In the genomic region with DNA sequence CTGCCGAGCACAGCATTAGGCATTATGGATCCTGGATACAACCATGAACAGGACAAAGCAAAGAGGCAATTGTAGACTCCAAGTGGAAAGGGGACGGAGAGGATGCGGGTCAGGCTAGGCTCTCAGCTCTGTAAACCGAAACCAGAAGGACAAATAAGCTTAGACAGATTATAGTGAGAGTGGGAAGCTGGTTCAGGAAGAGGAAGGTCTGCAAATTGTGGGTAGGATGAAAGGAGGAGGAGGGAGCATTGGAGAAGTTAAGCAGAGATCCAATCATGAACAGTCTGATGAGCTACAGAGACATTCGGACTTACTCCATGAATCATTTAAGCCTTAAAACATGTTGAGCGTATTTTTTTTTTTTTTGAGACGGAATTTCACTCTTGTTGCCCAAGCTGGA, we compare ENCODE assay signal across 11 cellular contexts. TPM values are rescaled to one million over a fixed set of nuclear protein-coding genes. Genes with fewer than 3 reads are reported as not detected.
DNase-seq lines count a peak whose midpoint lies in the region; ATAC-seq, FAIRE-seq and TF ChIP-seq lines count a peak whose summit lies in the region.
"Had no signal": no experiment of that assay in that cellular context is flagged by ENCODE, and none has a peak within 500 bp of the region (broad histone marks: within the 10 kb centered on the region; RNA-seq: fewer than 3 reads in every experiment).

No MANE protein-coding gene starts in this region.

- no peaks in the 10 kb centered on the region for H3K9me3 Mint-ChIP-seq in activated T-cell treated with anti-CD3 and anti-CD28 coated beads, Interleukin-2, amount 50 U/mL, for 72 hours
- peaks cover 0 to 17% (median 4%) of the 10 kb centered on the region in 5 experiments for H3K9me3 Mint-ChIP-seq in brain
- H3K9me3 Mint-ChIP-seq in stimulated activated naive B cell treated with anti-CD40 and anti-IgM and Interleukin-4, amounts not matched to agents 10 μg/mL and 1 μg/mL and 100 μg/mL, for 72 hours: peaks cover 3% of the 10 kb centered on the region in 2 donors

- FAIRE-seq in frontal cortex (lab: Jason Lieb, UNC): no peak

- peaks cover 8 to 13% of the 10 kb centered on the region in 2 donors for H3K36me3 Mint-ChIP-seq in activated T-cell treated with anti-CD3 and anti-CD28 coated beads, Interleukin-2, amount 50 U/mL, for 72 hours (ENCODE audit: insufficient read depth in 2 of 2)
- H3K36me3 Mint-ChIP-seq in brain: peaks cover 61% of the 10 kb centered on the region
- H3K36me3 Mint-ChIP-seq in stimulated activated naive B cell treated with anti-CD40 and anti-IgM and Interleukin-4, amounts not matched to agents 10 μg/mL and 1 μg/mL and 100 μg/mL, for 72 hours: peaks cover 21 to 27% of the 10 kb centered on the region in 2 donors

- no peak overlapping the region for H3K27ac Mint-ChIP-seq in activated T-cell treated with anti-CD3 and anti-CD28 coated beads, Interleukin-2, amount 50 U/mL, for 72 hours
- H3K27ac Mint-ChIP-seq in brain: peak overlapping the region in 3 of 5 experiments; percentile 6 to 10 (median 8)
- H3K27ac Mint-ChIP-seq in stimulated activated naive B cell treated with anti-CD40 and anti-IgM and Interleukin-4, amounts not matched to agents 10 μg/mL and 1 μg/mL and 100 μg/mL, for 72 hours: no peak overlapping the region

- H3K4me1 Mint-ChIP-seq in activated T-cell treated with anti-CD3 and anti-CD28 coated beads, Interleukin-2, amount 50 U/mL, for 72 hours (ENCODE audit: low read depth): peaks cover 28% of the 10 kb centered on the region
- H3K4me1 Mint-ChIP-seq in brain: peaks cover 37% of the 10 kb centered on the region
- peaks cover 15 to 27% of the 10 kb centered on the region in 2 donors for H3K4me1 Mint-ChIP-seq in stimulated activated naive B cell treated with anti-CD40 and anti-IgM and Interleukin-4, amounts not matched to agents 10 μg/mL and 1 μg/mL and 100 μg/mL, for 72 hours

- no peak for ATAC-seq in activated T-cell treated with anti-CD3 and anti-CD28 coated beads, Interleukin-2, amount 50 U/mL, for 72 hours (replicated peaks in 1 of 2)
- no peak for ATAC-seq in stimulated activated naive B cell treated with anti-CD40 and anti-IgM and Interleukin-4, amounts not matched to agents 10 μg/mL and 1 μg/mL and 100 μg/mL, for 72 hours (replicated peaks)
- ATAC-seq in HG03095 (IDR thresholded peaks at IDR 0.05; ENCODE audit: unreplicated experiment): no peak
- ATAC-seq: esophagus mucosa had no signal

- TF ChIP-seq CTCF in brain (conservative IDR thresholded peaks at IDR 0.05): no peak

- DNase-seq in activated T-cell treated with anti-CD3 and anti-CD28 coated beads, Interleukin-2, amount 50 U/mL, for 72 hours: no peak
- DNase-seq in activated T-cell treated with anti-CD3 and anti-CD28 coated beads for 4 hours: no peak
- peak; percentile 74 for DNase-seq in NOMO-1 treated with DMSO at 0.1 percent for 48 hours (lab: John Stamatoyannopoulos, UW; ENCODE audit: unreplicated experiment)
- no peak for DNase-seq in stimulated activated naive B cell treated with anti-CD40 and anti-IgM and Interleukin-4, amounts not matched to agents 10 μg/mL and 1 μg/mL and 100 μg/mL, for 72 hours
- no peak for DNase-seq in frontal cortex (ENCODE audit: low spot score in 2 of 2)
- no peak for DNase-seq in RPMI8226
- DNase-seq: SHP77, tibial artery had no signal

- H3K27me3 Mint-ChIP-seq in activated T-cell treated with anti-CD3 and anti-CD28 coated beads, Interleukin-2, amount 50 U/mL, for 72 hours (ENCODE audit: low read depth): no peaks in the 10 kb centered on the region
- H3K27me3 Mint-ChIP-seq in brain: peaks cover 5% of the 10 kb centered on the region
- H3K27me3 Mint-ChIP-seq in stimulated activated naive B cell treated with anti-CD40 and anti-IgM and Interleukin-4, amounts not matched to agents 10 μg/mL and 1 μg/mL and 100 μg/mL, for 72 hours: no peaks in the 10 kb centered on the region

- H3K4me3 Mint-ChIP-seq in activated T-cell treated with anti-CD3 and anti-CD28 coated beads, Interleukin-2, amount 50 U/mL, for 72 hours: peak overlapping the region; percentile 89
- H3K4me3 Mint-ChIP-seq in brain: peak overlapping the region; percentile 92 to 96 (median 96)
- H3K4me3 Mint-ChIP-seq in stimulated activated naive B cell treated with anti-CD40 and anti-IgM and Interleukin-4, amounts not matched to agents 10 μg/mL and 1 μg/mL and 100 μg/mL, for 72 hours: peak overlapping the region; percentile 35 to 56

RNA-seq across cellular contexts. Expression of a gene that starts 3.0 kb away (rescaled TPM):
- 100 to 1,000 TPM; 109 to 140 TPM for total RNA-seq in activated T-cell treated with anti-CD3 and anti-CD28 coated beads, Interleukin-2, amount 50 U/mL, for 72 hours
- 47.1 TPM for polyA plus RNA-seq in brain (ENCODE audit: insufficient read depth, low read depth, low replicate concordance)
- 48.5 TPM for total RNA-seq in frontal cortex

Comparison
In these comparisons a context has a peak if more than half of its experiments do, and no peak if none do; other contexts are left out.
1. H3K27ac Mint-ChIP-seq: peak in brain (3 of 5); none in activated T-cell treated with anti-CD3 and anti-CD28 coated beads, Interleukin-2, amount 50 U/mL, for 72 hours (single experiment) and stimulated activated naive B cell treated with anti-CD40 and anti-IgM and Interleukin-4, amounts not matched to agents 10 μg/mL and 1 μg/mL and 100 μg/mL, for 72 hours (single experiment).
2. H3K4me3 Mint-ChIP-seq: peak in every context shown above with its lines; median percentile 96 in brain; 89 in activated T-cell treated with anti-CD3 and anti-CD28 coated beads, Interleukin-2, amount 50 U/mL, for 72 hours; 46 in stimulated activated naive B cell treated with anti-CD40 and anti-IgM and Interleukin-4, amounts not matched to agents 10 μg/mL and 1 μg/mL and 100 μg/mL, for 72 hours.